14 cellular contexts compared by ENCODE assay signal in genomic region chr12:47319746-47320145, GRCh38.
"Had no signal": no experiment of that assay in that cellular context is flagged by ENCODE, and none has a peak within 500 bp of the region (broad histone marks: within the 10 kb centered on the region; RNA-seq: fewer than 3 reads in every experiment).

No MANE protein-coding gene starts in this region.

- H3K27ac Mint-ChIP-seq: activated CD4-positive, alpha-beta memory T cell treated with anti-CD3 and anti-CD28 coated beads, Interleukin-2, amount 10 ng/mL, durations not matched to agents 7 days and 5 days; brain had no signal

- H3K27me3 ChIP-seq: ovary, tibial artery, vagina had no signal

- DNase-seq: activated CD4-positive, alpha-beta memory T cell treated with anti-CD3 and anti-CD28 coated beads, Interleukin-2, amount 10 ng/mL, durations not matched to agents 7 days and 5 days; activated CD4-positive, alpha-beta T cell treated with anti-CD3 and anti-CD28 coated beads for 1 hour; activated CD8-positive, alpha-beta memory T cell treated with anti-CD3 and anti-CD28 coated beads, Interleukin-2, amount 50 U/mL, for 48 hours; activated naive CD4-positive, alpha-beta T cell treated with Interleukin-2 at 50 U/mL for 16 hours; amygdala; hypothalamus; lower lobe of right lung; midbrain; ovary; stimulated activated CD4-positive, alpha-beta T cell treated with anti-CD3 and anti-CD28 coated beads, Interleukin-4, amount 100 ng/mL, for 4 hours; T-helper 9 cell; tibial artery had no signal

- H3K36me3 ChIP-seq: lower lobe of right lung, ovary, tibial artery, vagina had no signal

- H3K27ac ChIP-seq: lower lobe of right lung, ovary, tibial artery, vagina had no signal

- H3K4me3 ChIP-seq: lower lobe of right lung, ovary, tibial artery, vagina had no signal

- H3K27me3 Mint-ChIP-seq: activated CD4-positive, alpha-beta memory T cell treated with anti-CD3 and anti-CD28 coated beads, Interleukin-2, amount 10 ng/mL, durations not matched to agents 7 days and 5 days; brain had no signal

- H3K4me3 Mint-ChIP-seq: activated CD4-positive, alpha-beta memory T cell treated with anti-CD3 and anti-CD28 coated beads, Interleukin-2, amount 10 ng/mL, durations not matched to agents 7 days and 5 days; brain had no signal

- ATAC-seq: lower lobe of right lung had no signal

- H3K4me1 Mint-ChIP-seq: brain had no signal

- H3K9me3 ChIP-seq: lower lobe of right lung, ovary, tibial artery, vagina had no signal

- H3K36me3 Mint-ChIP-seq: brain had no signal

- H3K9me3 Mint-ChIP-seq: activated CD4-positive, alpha-beta memory T cell treated with anti-CD3 and anti-CD28 coated beads, Interleukin-2, amount 10 ng/mL, durations not matched to agents 7 days and 5 days had no signal
